In genomic region chr21:45826733-45827692, GRCh38 we compare ENCODE assay signal across 15 cellular contexts.
A peak's percentile ranks its signal among the peaks of the same experiment; 100 is the strongest.
DNase-seq lines count a peak whose midpoint lies in the region; ATAC-seq and TF ChIP-seq lines count a peak whose summit lies in the region.
"Had no signal": no experiment of that assay in that cellular context is flagged by ENCODE, and none has a peak within 500 bp of the region (broad histone marks: within the 10 kb centered on the region; RNA-seq: fewer than 3 reads in every experiment).

No MANE protein-coding gene starts in this region.

- no peak overlapping the region for H2BK5ac ChIP-seq in mesenchymal stem cell (ENCODE audit: low read depth, low read length, poor library complexity, severe bottlenecking)

- H3K4me3 Mint-ChIP-seq in CD4-positive, alpha-beta memory T cell, result peak overlapping the region in 5 of 8 donors; percentile 23 to 53 (median 44)
- peak overlapping the region; percentile 15 for H3K4me3 Mint-ChIP-seq in activated B cell treated with CpG ODN at 0.5 μM for 24 hours

- H3K18ac ChIP-seq in mesenchymal stem cell (ENCODE audit: low read depth in 1 of 2, low read length in 2 of 2), result no peak overlapping the region

- no peak overlapping the region for H3K23ac ChIP-seq in mesenchymal stem cell (ENCODE audit: low read length in 2 of 2)

- no peaks in the 10 kb centered on the region for H3K36me3 ChIP-seq in CD4-positive, alpha-beta memory T cell (ENCODE audit: insufficient read depth, low read length)
- H3K36me3 ChIP-seq in H7 (replicated peaks; ENCODE audit: control insufficient read depth, insufficient read depth, low read length) (no peaks in the 10 kb centered on the region), mesenchymal stem cell (ENCODE audit: control insufficient read depth in 1 of 2, insufficient read depth in 2 of 2, low read depth in 1 of 2, low read length in 2 of 2) (no peaks in the 10 kb centered on the region)
- H3K36me3 ChIP-seq: adrenal gland had no signal

- H3K27me3 Mint-ChIP-seq in CD4-positive, alpha-beta memory T cell, result peaks cover 0 to 6% of the 10 kb centered on the region in 2 donors
- peaks cover 13% of the 10 kb centered on the region for H3K27me3 Mint-ChIP-seq in activated B cell treated with CpG ODN at 0.5 μM for 24 hours

- CTCF ChIA-PET in CD4-positive, alpha-beta memory T cell (lab: Charles Lee; ENCODE audit: partially characterized antibody), result no interaction called here
- CTCF ChIA-PET in activated B cell treated with CpG ODN at 0.5 μM for 24 hours (lab: Charles Lee), result no interaction called here

- H3K4me3 ChIP-seq in CD4-positive, alpha-beta memory T cell (ENCODE audit: low read length in 2 of 2), result no peak overlapping the region
- no peak overlapping the region for H3K4me3 ChIP-seq in H7 (ENCODE audit: insufficient read depth, low read depth, low read length)
- H3K4me3 ChIP-seq in mesenchymal stem cell (ENCODE audit: insufficient read depth in 1 of 2, low read depth in 1 of 2, low read length in 2 of 2), result no peak overlapping the region
- H3K4me3 ChIP-seq: adrenal gland had no signal

- ATAC-seq in activated B cell treated with CpG ODN at 0.5 μM for 24 hours (ENCODE audit: low read depth), result peak; percentile 80
- ATAC-seq: Panc1 had no signal

- intact Hi-C loops in CD4-positive, alpha-beta memory T cell (cut with micrococcal nuclease), result no loop called here
- intact Hi-C loops in activated B cell treated with CpG ODN at 0.5 μM for 24 hours (cut with micrococcal nuclease), result no loop called here

- no peak overlapping the region for H3K4ac ChIP-seq in mesenchymal stem cell (ENCODE audit: low read depth in 1 of 2, low read length in 2 of 2)

- no peaks in the 10 kb centered on the region for H3K9me3 ChIP-seq in CD4-positive, alpha-beta memory T cell (ENCODE audit: control insufficient read depth in 1 of 2, low read length in 2 of 2)
- H3K9me3 ChIP-seq in mesenchymal stem cell (ENCODE audit: control insufficient read depth, low read length), result no peaks in the 10 kb centered on the region
- H3K9me3 ChIP-seq: adrenal gland had no signal

- H2BK12ac ChIP-seq in mesenchymal stem cell (ENCODE audit: low read length in 2 of 2), result no peak overlapping the region

- H3K27me3 ChIP-seq in CD4-positive, alpha-beta memory T cell (ENCODE audit: insufficient read depth, low read length), result no peaks in the 10 kb centered on the region
- H3K27me3 ChIP-seq in H7 (ENCODE audit: control insufficient read depth, insufficient read depth, low read length), result no peaks in the 10 kb centered on the region
- H3K27me3 ChIP-seq in mesenchymal stem cell (ENCODE audit: control insufficient read depth in 1 of 2, insufficient read depth in 1 of 2, low read length in 2 of 2), result peaks cover 0 to 6% of the 10 kb centered on the region in 2 experiments
- H3K27me3 ChIP-seq: adrenal gland had no signal

- no peak for TF ChIP-seq CTCF in activated B cell treated with CpG ODN at 0.5 μM for 24 hours (IDR thresholded peaks at IDR 0.05)

- peak overlapping the region in 6 of 7 donors; percentile 19 to 73 (median 44) for H3K27ac Mint-ChIP-seq in CD4-positive, alpha-beta memory T cell
- peak overlapping the region; percentile 76 for H3K27ac Mint-ChIP-seq in activated B cell treated with CpG ODN at 0.5 μM for 24 hours

- H3K4me1 ChIP-seq in CD4-positive, alpha-beta memory T cell (ENCODE audit: insufficient read depth, low read length), result peaks cover 6% of the 10 kb centered on the region
- peaks cover 27% of the 10 kb centered on the region for H3K4me1 ChIP-seq in mesenchymal stem cell (ENCODE audit: control insufficient read depth, insufficient read depth, low read depth, low read length)
- H3K4me1 ChIP-seq: adrenal gland had no signal

- H4K8ac ChIP-seq in mesenchymal stem cell (ENCODE audit: low read length), result no peak overlapping the region

- no peaks in the 10 kb centered on the region for H3K79me1 ChIP-seq in mesenchymal stem cell (replicated peaks; ENCODE audit: low read length, poor library complexity, severe bottlenecking)

- H4K91ac ChIP-seq in mesenchymal stem cell (ENCODE audit: low read length), result peak overlapping the region; percentile 10

- H2BK120ac ChIP-seq in mesenchymal stem cell (ENCODE audit: low read depth, low read length), result no peak overlapping the region

- no peak overlapping the region for H3K4me2 ChIP-seq in mesenchymal stem cell (ENCODE audit: low read length, poor library complexity, severe bottlenecking)

- H2BK15ac ChIP-seq in mesenchymal stem cell (ENCODE audit: low read depth, poor library complexity, severe bottlenecking), result no peak overlapping the region

- H3K36me3 Mint-ChIP-seq in CD4-positive, alpha-beta memory T cell, result no peaks in the 10 kb centered on the region
- H3K36me3 Mint-ChIP-seq in activated B cell treated with CpG ODN at 0.5 μM for 24 hours (ENCODE audit: low read depth), result no peaks in the 10 kb centered on the region

- no peak overlapping the region for H3K14ac ChIP-seq in mesenchymal stem cell (ENCODE audit: low read length in 2 of 2)

- no peak overlapping the region for H2AFZ ChIP-seq in mesenchymal stem cell (ENCODE audit: low read depth, low read length)

- H3K9me3 Mint-ChIP-seq in CD4-positive, alpha-beta memory T cell, result no peaks in the 10 kb centered on the region
- no peaks in the 10 kb centered on the region for H3K9me3 Mint-ChIP-seq in activated B cell treated with CpG ODN at 0.5 μM for 24 hours

- no peak overlapping the region for H3K9ac ChIP-seq in mesenchymal stem cell (ENCODE audit: low read length)

- H2AK5ac ChIP-seq in mesenchymal stem cell (ENCODE audit: low read length, severe bottlenecking), result no peak overlapping the region

- H3K4me1 Mint-ChIP-seq in CD4-positive, alpha-beta memory T cell, result peaks cover 10 to 12% (median 11%) of the 10 kb centered on the region in 4 donors
- peaks cover 17% of the 10 kb centered on the region for H3K4me1 Mint-ChIP-seq in activated B cell treated with CpG ODN at 0.5 μM for 24 hours

- POLR2A ChIA-PET in CD4-positive, alpha-beta memory T cell (lab: Charles Lee; ENCODE audit: partially characterized antibody), result no interaction called here
- POLR2A ChIA-PET in activated B cell treated with CpG ODN at 0.5 μM for 24 hours (lab: Charles Lee), result no interaction called here

- WGBS in mesenchymal stem cell, result 95% methylated on average over 24 of the region's 24 CpGs

- DNase-seq in CD4-positive, alpha-beta memory T cell, result no peak
- DNase-seq in H7 (peak; percentile 12), activated B cell treated with CpG ODN at 0.5 μM for 24 hours (no peak), mesenchymal stem cell (no peak), NCI-H2171 (lab: John Stamatoyannopoulos, UW) (no peak), NCI-H146 treated with DMSO at 0.1 percent for 48 hours (lab: John Stamatoyannopoulos, UW; ENCODE audit: unreplicated experiment) (no peak), NCI-H2227 treated with DMSO at 0.1 percent for 48 hours (lab: John Stamatoyannopoulos, UW) (no peak)
- DNase-seq in activated effector memory CD4-positive, alpha-beta T cell treated with Interleukin-2 at 50 U/mL for 16 hours, result no peak
- DNase-seq: activated CD4-positive, alpha-beta T cell treated with anti-CD3 and anti-CD28 coated beads, Interleukin-2, amount 50 U/mL, for 48 hours; adrenal gland; cerebellar nuclear complex; DND-41; NCI-H446 treated with DMSO at 0.1 percent for 48 hours; trophoblast cell had no signal

- H3K27ac ChIP-seq in CD4-positive, alpha-beta memory T cell (ENCODE audit: low read depth, low read length), result no peak overlapping the region
- H3K27ac ChIP-seq in mesenchymal stem cell (ENCODE audit: low read length, poor library complexity, severe bottlenecking), result no peak overlapping the region
- H3K27ac ChIP-seq: adrenal gland had no signal
